ENCODE assay signal across 1 cellular context in genomic region chr1:8817413-8818324, GRCh38.
TF ChIP-seq lines count a peak whose summit lies in the region.

Gene RERE, minus strand, starts transcription at chr1:8817640.

TF ChIP-seq in SK-N-SH, 30 proteins besides CTCF, POLR2A, EP300 and RAD21 (continued from another document):
- peak; percentile 29; the same call in 1 of the 2 replicates for TF ChIP-seq REST (IDR thresholded peaks at IDR 0.05; ENCODE audit: low read depth, low read length)
- no peak for TF ChIP-seq PBX3 (IDR thresholded peaks at IDR 0.05)
- TF ChIP-seq IRF3 (IDR thresholded peaks at IDR 0.05; ENCODE audit: low read depth, low read length) = peak; percentile 76
- TF ChIP-seq CHD2 (IDR thresholded peaks at IDR 0.05; ENCODE audit: low read length, partially characterized antibody) = peak; percentile 83
- peak; percentile 62; the same call in 1 of the 2 replicates for TF ChIP-seq SIN3A (IDR thresholded peaks at IDR 0.05; ENCODE audit: borderline replicate concordance, low read depth, low read length)
- peak; percentile 16 for TF ChIP-seq MXI1 (IDR thresholded peaks at IDR 0.05; ENCODE audit: low read depth, low read length)
- TF ChIP-seq EZH2phosphoT487 (IDR thresholded peaks at IDR 0.05; ENCODE audit: borderline replicate concordance, low read depth) = no peak
- TF ChIP-seq FOXM1 (IDR thresholded peaks at IDR 0.05; ENCODE audit: low read depth) = no peak
- no peak for TF ChIP-seq YY1 (IDR thresholded peaks at IDR 0.05; ENCODE audit: low read depth)
- TF ChIP-seq JUND (IDR thresholded peaks at IDR 0.05) = no peak
- 0 out of 2 replicates have a peak, but pooled peaks have one; percentile 9 for TF ChIP-seq MAX (IDR thresholded peaks at IDR 0.05; ENCODE audit: low read depth)
- TF ChIP-seq NFIC (IDR thresholded peaks at IDR 0.05; ENCODE audit: borderline replicate concordance) = no peak
TF ChIP-seq in SK-N-SH: peak in this region for 9.
